8 cellular contexts compared by ENCODE assay signal in genomic region chr17:57243171-57243622, GRCh38. TPM values are rescaled to one million over a fixed set of nuclear protein-coding genes. Genes with fewer than 3 reads are reported as not detected.
DNase-seq lines count a peak whose midpoint lies in the region; ATAC-seq and TF ChIP-seq lines count a peak whose summit lies in the region.

No MANE protein-coding gene starts in this region.

- no peaks in the 10 kb centered on the region for H3K36me3 ChIP-seq in RWPE2 (ENCODE audit: low read depth)
- no peaks in the 10 kb centered on the region for H3K36me3 ChIP-seq in gastroesophageal sphincter

- H3K27ac ChIP-seq in RWPE2 (ENCODE audit: poor library complexity, severe bottlenecking) (no peak overlapping the region), gastroesophageal sphincter (no peak overlapping the region)

- intact Hi-C loops in posterior cingulate gyrus (cut with DNase I), result loop anchor here (5.0 to 10.0 kb wide), 2 partner anchors 429 to 502 kb away; partner anchors contain the start of gene CCDC182

- H3K27me3 ChIP-seq in RWPE2 (ENCODE audit: insufficient read depth, poor library complexity, severe bottlenecking), result no peaks in the 10 kb centered on the region
- H3K27me3 ChIP-seq in gastroesophageal sphincter, result no peaks in the 10 kb centered on the region

- 29% methylated on average over 8 of the region's 13 CpGs; no CpG with 5 or more reads in 1 of the 2 donors for WGBS in gastroesophageal sphincter (ENCODE audit: low coverage in 1 of 2), 2 donors

- no peak overlapping the region for H3K4me3 ChIP-seq in RWPE2 (ENCODE audit: severe bottlenecking)
- H3K4me3 ChIP-seq in gastroesophageal sphincter, result no peak overlapping the region

- TF ChIP-seq POLR2A in gastroesophageal sphincter (IDR thresholded peaks at IDR 0.05), result no peak

- ATAC-seq in RWPE2 (ENCODE audit: low read depth) (peak; percentile 55; the same call in 2 of the 3 replicates), gastroesophageal sphincter (peak; percentile 66), HG03565 (IDR thresholded peaks at IDR 0.05; ENCODE audit: unreplicated experiment) (no peak)

- TF ChIP-seq EP300 in gastroesophageal sphincter (IDR thresholded peaks at IDR 0.05), result no peak

- H3K4me1 ChIP-seq in RWPE2 (ENCODE audit: insufficient read depth, poor library complexity, severe bottlenecking) (no peaks in the 10 kb centered on the region), gastroesophageal sphincter (peaks cover 0 to 25% (median 0%) of the 10 kb centered on the region in 3 donors)

- no peaks in the 10 kb centered on the region for H3K9me3 ChIP-seq in RWPE2 (ENCODE audit: severe bottlenecking)
- no peaks in the 10 kb centered on the region for H3K9me3 ChIP-seq in gastroesophageal sphincter

- DNase-seq in Daoy (ENCODE audit: low read depth) (peak; percentile 51), HUDEP-2 (lab: John Stamatoyannopoulos, UW; ENCODE audit: unreplicated experiment in 76 of 76) (peak in 65 of 76 experiments; percentile 17 to 77 (median 48)), RWPE2 (ENCODE audit: low spot score) (no peak), posterior cingulate gyrus (peak in 7 of 10 donors; percentile 31 to 84 (median 68)), ureter (ENCODE audit: low spot score) (peak; percentile 70)
- peak; percentile 55 for DNase-seq in activated T-helper 9 cell treated with anti-CD3 and anti-CD28 coated beads, Interleukin-2, amount 50 U/mL, for 16 hours (ENCODE audit: low read depth)

- peak; percentile 99 for TF ChIP-seq CTCF in RWPE2 (IDR thresholded peaks at IDR 0.05; ENCODE audit: poor library complexity, severe bottlenecking)
- peak; percentile 96 to 98 (median 97) for TF ChIP-seq CTCF in gastroesophageal sphincter (IDR thresholded peaks at IDR 0.05)

RNA-seq across cellular contexts. Expression of gene MSI2, which starts 13.1 kb away (rescaled TPM):
- 13.8 and 18.8 TPM in 2 replicates for total RNA-seq in Daoy (2014; rRNA removed; shearing (Covaris generic))
- 10 to 100 TPM; 27.3 to 50.4 (median 36.8) TPM for total RNA-seq in gastroesophageal sphincter
- total RNA-seq in ureter, result 230 TPM
